In genomic region chr3:42582474-42583070, GRCh38 we compare ENCODE assay signal across 8 cellular contexts. TPM values are rescaled to one million over a fixed set of nuclear protein-coding genes. Genes with fewer than 3 reads are reported as not detected.
DNase-seq lines count a peak whose midpoint lies in the region; ATAC-seq, FAIRE-seq and TF ChIP-seq lines count a peak whose summit lies in the region.

No MANE protein-coding gene starts in this region.

- no peaks in the 10 kb centered on the region for H3K9me1 ChIP-seq in K562 (ENCODE audit: control insufficient read depth, insufficient read depth, low read length)

- ATAC-seq in heart left ventricle (no peak), K562 (no peak), lung (ENCODE audit: insufficient read depth, low FRiP score) (no peak), HG03135 (IDR thresholded peaks at IDR 0.05; ENCODE audit: unreplicated experiment) (no peak)

- TF ChIP-seq CTCF in heart left ventricle (IDR thresholded peaks at IDR 0.05) (peak in 1 of 12 donors; percentile 2), K562 (IDR thresholded peaks at IDR 0.05 in 2 of 3, conservative IDR thresholded peaks at IDR 0.05 in 1 of 3; ENCODE audit: insufficient read depth in 2 of 3, low read depth in 1 of 3, low read length in 3 of 3) (no peak), lung (IDR thresholded peaks at IDR 0.05; ENCODE audit: control extremely low read depth, extremely low read depth) (no peak), vagina (IDR thresholded peaks at IDR 0.05) (no peak)

- no peak for TF ChIP-seq EP300 in K562 (IDR thresholded peaks at IDR 0.05; ENCODE audit: low read length)

- TF ChIP-seq POLR2A in heart left ventricle (IDR thresholded peaks at IDR 0.05) (no peak), K562 (conservative IDR thresholded peaks at IDR 0.05) (no peak), vagina (IDR thresholded peaks at IDR 0.05) (no peak)

- peak overlapping the region; percentile 92 for H3K4me2 ChIP-seq in K562 (ENCODE audit: insufficient read depth, low read length)

- H3K9me3 ChIP-seq in heart left ventricle (no peaks in the 10 kb centered on the region), K562 (replicated peaks; ENCODE audit: control insufficient read depth, insufficient read depth, low read depth, low read length) (no peaks in the 10 kb centered on the region), lung (ENCODE audit: control insufficient read depth in 2 of 2, insufficient read depth in 1 of 2, low read length in 1 of 2) (no peaks in the 10 kb centered on the region), vagina (no peaks in the 10 kb centered on the region)

- H3K36me3 ChIP-seq in heart left ventricle (peaks cover 0 to 13% (median 0%) of the 10 kb centered on the region in 9 donors), K562 (ENCODE audit: control insufficient read depth, insufficient read depth, low read length) (peaks cover 5% of the 10 kb centered on the region; the same call in 2 of the 3 replicates), lung (ENCODE audit: control insufficient read depth in 2 of 2, insufficient read depth in 2 of 2, low read length in 2 of 2) (no peaks in the 10 kb centered on the region), vagina (no peaks in the 10 kb centered on the region)

- in situ Hi-C loops in K562 (cut with MboI): no loop called here

- 2 to 7% (median 2%) methylated on average over 3 of the region's 3 CpGs for WGBS in heart left ventricle, 4 donors
- 0% methylated on average over 3 of the region's 3 CpGs for WGBS in K562 (ENCODE audit: insufficient coverage, low coverage, missing lambda C conversion rate)
- WGBS in lung, 2 donors: 0% methylated on average over 3 of the region's 3 CpGs

- DNase-seq in heart left ventricle (no peak), cardiac septum (ENCODE audit: low spot score) (no peak), K562 (ENCODE audit: extremely low read depth in 1 of 4, low spot score in 3 of 4) (no peak), lung (ENCODE audit: low spot score) (no peak), vagina (ENCODE audit: extremely low spot score in 2 of 2) (no peak), NCI-H2171 treated with DMSO at 0.1 percent for 48 hours (lab: John Stamatoyannopoulos, UW) (no peak), DMS153 treated with DMSO at 0.1 percent for 48 hours (lab: John Stamatoyannopoulos, UW; ENCODE audit: unreplicated experiment) (no peak)

- H4K20me1 ChIP-seq in K562 (replicated peaks; ENCODE audit: control insufficient read depth, insufficient read depth, low read length): no peaks in the 10 kb centered on the region

- H3K4me1 ChIP-seq in heart left ventricle (peaks cover 0 to 25% (median 14%) of the 10 kb centered on the region in 12 donors), K562 (replicated peaks in 1 of 2; ENCODE audit: control insufficient read depth in 2 of 2, insufficient read depth in 2 of 2, low read length in 2 of 2) (peaks cover 12 to 16% of the 10 kb centered on the region in 2 experiments; a peak in 3 of 5 replicates), lung (ENCODE audit: control insufficient read depth in 2 of 2, insufficient read depth in 2 of 2, low read length in 2 of 2) (peaks cover 0 to 6% of the 10 kb centered on the region in 2 donors), vagina (peaks cover 25% of the 10 kb centered on the region)

- POLR2A ChIA-PET in K562 (lab: Yijun Ruan, JAX): interaction anchor here (0.7 to 3.2 kb wide), 7 partner anchors 8 to 176 kb away, joined by 3 to 33 read pairs (median 6); partner anchors contain the start of genes NKTR and SS18L2

- peaks cover 33% of the 10 kb centered on the region for H3K79me2 ChIP-seq in K562 (ENCODE audit: control insufficient read depth, insufficient read depth, low read length)

- no peak for FAIRE-seq in K562 (lab: Jason Lieb, UNC)

- TF ChIP-seq RAD21 in K562 (CRISPR knock-in tag; conservative IDR thresholded peaks at IDR 0.05 in 1 of 2, IDR thresholded peaks at IDR 0.05 in 1 of 2): no peak

- H3K4me3 ChIP-seq in heart left ventricle (peak overlapping the region; percentile 79 to 96 (median 88)), K562 (peak overlapping the region; percentile 65), lung (peak overlapping the region; percentile 87), vagina (peak overlapping the region; percentile 57 to 72)

- TSS peak; percentile 73 for BruUV-seq in K562 (replicated peaks; lab: Mats Ljungman, UMichigan)

- peak overlapping the region; percentile 85 for H2AFZ ChIP-seq in K562 (ENCODE audit: low read depth, low read length)

- H3K9ac ChIP-seq in K562 (ENCODE audit: insufficient read depth in 1 of 2, low read depth in 2 of 2, low read length in 2 of 2): peak overlapping the region; percentile 89 to 93; a peak in 3 of 4 replicates

- CTCF ChIA-PET in K562 (lab: Yijun Ruan, JAX; ENCODE audit: low intra/inter-chr PET ratio): interaction anchor here (0.5 to 1.2 kb wide), 2 partner anchors 8 to 19 kb away, joined by 4 read pairs; no protein-coding TSS in a partner anchor

- intact Hi-C loops in heart left ventricle (cut with DNase I) (loop anchor here in 7 of 10 donors (5.0 to 10.0 kb wide), 4 partner anchors 70 to 170 kb away; partner anchors contain the start of gene ZBTB47 (in 2 of the 7)), cardiac septum (cut with DNase I) (loop anchor here (2.0 to 5.0 kb wide), 2 partner anchors 72 to 165 kb away; no protein-coding TSS in a partner anchor), K562 (cut with micrococcal nuclease) (loop anchor here (1.0 to 5.0 kb wide), 3 partner anchors 53 to 162 kb away; partner anchors contain the start of gene ZBTB47), vagina (cut with DNase I) (no loop called here)

- H3K27ac ChIP-seq in heart left ventricle (peak overlapping the region in 11 of 12 donors; percentile 81 to 95 (median 90)), K562 (ENCODE audit: extremely low read depth, low read depth, low read length) (peak overlapping the region; percentile 79), lung (ENCODE audit: low read depth in 1 of 2, low read length in 1 of 2) (peak overlapping the region; percentile 84 to 93), vagina (peak overlapping the region; percentile 90)

- H3K27me3 ChIP-seq in heart left ventricle (no peaks in the 10 kb centered on the region), K562 (ENCODE audit: control insufficient read depth in 2 of 2, insufficient read depth in 2 of 2, low read length in 2 of 2) (no peaks in the 10 kb centered on the region), lung (ENCODE audit: control insufficient read depth, insufficient read depth) (no peaks in the 10 kb centered on the region), vagina (no peaks in the 10 kb centered on the region)

RNA-seq across cellular contexts. Expression of gene SEC22C, which starts 0.8 kb away (rescaled TPM):
- total RNA-seq in heart left ventricle (10 to 100 TPM; 19.9 to 40.5 (median 28.9) TPM), cardiac septum (31.5 TPM), K562 (2014; rRNA removed) (44.8 and 49.8 TPM in 2 replicates), K562 (2014; rRNA removed; fragmentation: Illumina TruSeq; extraction: Trizol) (62.4 and 63.6 TPM in 2 replicates), K562 (2015; rRNA removed; fragmentation: Illumina TruSeq; extraction: Trizol) (68.4 and 68.7 TPM in 2 replicates), K562 (2021) (50.7 and 50.8 TPM in 2 replicates), lung (10 to 100 TPM; 35.1 to 61.4 TPM), vagina (27.5 TPM)
- polyA plus RNA-seq in heart left ventricle (10 to 100 TPM; 17.4 to 35.1 TPM), K562 (2011; rRNA removed) (60.5 and 64.5 TPM in 2 replicates), K562 (2014; fragmentation: Illumina TruSeq; extraction: Trizol) (58.5 and 59.8 TPM in 2 replicates), K562 (2014; fragmentation: Nextera tagmentation; extraction: Ambion mirVana) (10 to 100 TPM; 35.6 to 41.3 TPM), K562 (2014; rRNA removed) (45.9 and 54.5 TPM in 2 replicates), lung (10 to 100 TPM; 23.3 to 34.8 TPM)
- total RNA-seq in K562 (2011; cell fraction: chromatin; rRNA removed; ENCODE audit: low replicate concordance): 34.9 and 62.9 TPM in 2 replicates
- total RNA-seq in K562 (2011; cell fraction: nucleolus; rRNA removed): 32.7 and 35.5 TPM in 2 replicates
- 48.1 and 67.3 TPM in 2 replicates for total RNA-seq in K562 (2011; cell fraction: nucleoplasm; rRNA removed)
- polyA plus RNA-seq in K562 (2011; cell fraction: cytosol; rRNA removed): 31.6 and 53.4 TPM in 2 replicates
- polyA plus RNA-seq in K562 (2011; cell fraction: nucleus; rRNA removed): 36.9 and 47.6 TPM in 2 replicates
- 55.2 and 56.3 TPM in 2 replicates for polyA plus RNA-seq in K562 (2012)
- 40.6 and 42.7 TPM in 2 replicates for polyA minus RNA-seq in K562 (2011; rRNA and poly(A)+ RNA removed)
- 17.8 and 22.0 TPM in 2 replicates for polyA minus RNA-seq in K562 (2011; cell fraction: cytosol; rRNA and poly(A)+ RNA removed)
- polyA minus RNA-seq in K562 (2011; cell fraction: nucleus; rRNA and poly(A)+ RNA removed): 15.6 and 16.9 TPM in 2 replicates

RNA-seq across cellular contexts. Expression of gene SS18L2, which starts 8.1 kb away (rescaled TPM):
- total RNA-seq in heart left ventricle (10 to 100 TPM; 10.7 to 16.9 (median 12.8) TPM), cardiac septum (9.6 TPM), K562 (2014; rRNA removed) (51.4 and 75.9 TPM in 2 replicates), K562 (2014; rRNA removed; fragmentation: Illumina TruSeq; extraction: Trizol) (70.0 and 77.2 TPM in 2 replicates), K562 (2015; rRNA removed; fragmentation: Illumina TruSeq; extraction: Trizol) (65.6 and 78.0 TPM in 2 replicates), K562 (2021) (68.6 and 77.8 TPM in 2 replicates), lung (10 to 100 TPM; 14.0 to 20.3 TPM), vagina (19.2 TPM)
- polyA plus RNA-seq in heart left ventricle (10 to 100 TPM; 30.9 to 34.6 TPM), K562 (2011; rRNA removed) (117 and 144 TPM in 2 replicates), K562 (2014; fragmentation: Illumina TruSeq; extraction: Trizol) (72.2 and 78.0 TPM in 2 replicates), K562 (2014; fragmentation: Nextera tagmentation; extraction: Ambion mirVana) (100 to 1,000 TPM; 275 to 324 TPM), K562 (2014; rRNA removed) (99.2 and 99.4 TPM in 2 replicates), lung (10 to 100 TPM; 30.3 to 65.7 TPM)
- total RNA-seq in K562 (2011; cell fraction: chromatin; rRNA removed; ENCODE audit: low replicate concordance): 28.8 and 30.7 TPM in 2 replicates
- 24.3 and 25.5 TPM in 2 replicates for total RNA-seq in K562 (2011; cell fraction: nucleolus; rRNA removed)
- total RNA-seq in K562 (2011; cell fraction: nucleoplasm; rRNA removed): 32.2 and 45.8 TPM in 2 replicates
- 31.8 and 55.1 TPM in 2 replicates for polyA plus RNA-seq in K562 (2011; cell fraction: cytosol; rRNA removed)
- 36.1 and 57.1 TPM in 2 replicates for polyA plus RNA-seq in K562 (2011; cell fraction: nucleus; rRNA removed)
- 73.8 and 106 TPM in 2 replicates for polyA plus RNA-seq in K562 (2012)
- 31.2 and 35.5 TPM in 2 replicates for polyA minus RNA-seq in K562 (2011; rRNA and poly(A)+ RNA removed)
- polyA minus RNA-seq in K562 (2011; cell fraction: cytosol; rRNA and poly(A)+ RNA removed): 8.1 and 16.6 TPM in 2 replicates
- 12.7 and 17.9 TPM in 2 replicates for polyA minus RNA-seq in K562 (2011; cell fraction: nucleus; rRNA and poly(A)+ RNA removed)

RNA-seq across cellular contexts. Expression of gene NKTR, which starts 17.9 kb away (rescaled TPM):
- total RNA-seq in heart left ventricle (10 to 100 TPM; 14.6 to 40.6 (median 20.9) TPM), cardiac septum (35.1 TPM), K562 (2014; rRNA removed) (48.0 and 51.5 TPM in 2 replicates), K562 (2014; rRNA removed; fragmentation: Illumina TruSeq; extraction: Trizol) (117 and 120 TPM in 2 replicates), K562 (2015; rRNA removed; fragmentation: Illumina TruSeq; extraction: Trizol) (94.1 and 104 TPM in 2 replicates), K562 (2021) (67.4 and 70.3 TPM in 2 replicates), lung (100 to 1,000 TPM in 1 of 2 donors, 10 to 100 TPM in 1; 67.7 to 291 TPM), vagina (128 TPM)
- polyA plus RNA-seq in heart left ventricle (10 to 100 TPM; 10.7 to 31.3 TPM), K562 (2011; rRNA removed) (123 and 130 TPM in 2 replicates), K562 (2014; fragmentation: Illumina TruSeq; extraction: Trizol) (76.5 and 95.7 TPM in 2 replicates), K562 (2014; fragmentation: Nextera tagmentation; extraction: Ambion mirVana) (10 to 100 TPM; 19.7 to 30.2 TPM), K562 (2014; rRNA removed) (84.5 and 92.6 TPM in 2 replicates), lung (10 to 100 TPM; 15.3 to 38.1 TPM)
- total RNA-seq in K562 (2011; cell fraction: chromatin; rRNA removed; ENCODE audit: low replicate concordance): 253 and 1,006 TPM in 2 replicates
- total RNA-seq in K562 (2011; cell fraction: nucleolus; rRNA removed): 104 and 168 TPM in 2 replicates
- total RNA-seq in K562 (2011; cell fraction: nucleoplasm; rRNA removed): 377 and 604 TPM in 2 replicates
- polyA plus RNA-seq in K562 (2011; cell fraction: cytosol; rRNA removed): 9.2 and 26.9 TPM in 2 replicates
- polyA plus RNA-seq in K562 (2011; cell fraction: nucleus; rRNA removed): 284 and 370 TPM in 2 replicates
- polyA plus RNA-seq in K562 (2012): 39.4 and 56.1 TPM in 2 replicates
- polyA minus RNA-seq in K562 (2011; rRNA and poly(A)+ RNA removed): 140 and 209 TPM in 2 replicates
- polyA minus RNA-seq in K562 (2011; cell fraction: cytosol; rRNA and poly(A)+ RNA removed): 19.9 and 20.4 TPM in 2 replicates
- polyA minus RNA-seq in K562 (2011; cell fraction: nucleus; rRNA and poly(A)+ RNA removed): 246 and 455 TPM in 2 replicates
